ENCODE assay signal across 4 cellular contexts in genomic region chr3:39370450-39370849, GRCh38. TPM values are rescaled to one million over a fixed set of nuclear protein-coding genes. Genes with fewer than 3 reads are reported as not detected.
"Had no signal": no experiment of that assay in that cellular context is flagged by ENCODE, and none has a peak within 500 bp of the region (broad histone marks: within the 10 kb centered on the region; RNA-seq: fewer than 3 reads in every experiment).

No MANE protein-coding gene starts in this region.

RNA-seq across cellular contexts. Expression of gene CCR8, which starts 40.9 kb away (rescaled TPM):
- total RNA-seq: LHCN-M2, M059J, MCF 10A, NCI-H460 had no signal
